ENCODE assay signal across 9 cellular contexts in the genomic region with DNA sequence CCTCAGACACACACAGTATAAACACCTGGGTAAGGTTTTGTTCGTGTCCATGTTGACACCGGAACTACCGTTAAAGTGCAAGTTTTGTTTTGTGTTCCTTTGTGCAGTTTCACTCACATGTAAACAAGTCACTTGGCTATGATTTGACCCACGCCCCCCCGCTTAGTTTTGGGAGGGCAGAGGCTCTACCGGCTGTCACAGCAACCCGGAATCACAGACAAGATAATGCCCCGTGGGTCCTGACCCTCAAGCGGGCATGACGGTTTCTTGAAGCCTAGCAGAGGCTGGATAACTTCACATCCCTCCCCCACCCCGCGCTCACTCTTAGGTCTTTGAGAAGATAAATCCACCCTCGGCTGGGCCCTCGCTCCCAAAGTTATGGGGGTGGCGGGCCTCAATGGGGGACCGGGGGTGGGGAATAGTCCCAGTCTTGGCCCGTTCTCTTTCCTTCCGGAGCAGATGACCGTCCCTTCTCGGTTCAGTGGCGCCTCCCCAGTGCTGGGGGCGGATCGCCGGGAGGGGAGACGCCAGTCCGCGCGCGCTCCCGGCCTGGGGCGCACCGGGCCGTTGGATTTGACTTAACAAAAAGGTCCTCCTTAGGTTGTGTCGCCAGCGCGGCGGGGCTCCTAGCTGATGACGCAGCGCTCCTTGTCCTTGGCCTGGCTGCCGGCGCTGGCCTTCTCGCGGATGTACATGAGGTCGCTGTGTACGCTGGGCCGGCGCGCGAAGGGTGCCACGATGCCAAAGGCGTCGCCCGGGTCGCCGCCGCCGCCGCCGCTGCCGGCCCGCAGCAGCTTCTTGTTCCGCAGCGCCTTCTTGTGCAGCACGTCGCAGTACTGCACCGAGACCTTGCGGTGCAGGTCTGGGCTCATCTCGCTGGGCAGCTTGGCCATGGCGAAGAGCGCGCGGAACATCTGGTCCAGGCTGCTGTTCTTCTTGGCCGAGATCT. TPM values are rescaled to one million over a fixed set of nuclear protein-coding genes. Genes with fewer than 3 reads are reported as not detected.
A peak's percentile ranks its signal among the peaks of the same experiment; 100 is the strongest.
DNase-seq lines count a peak whose midpoint lies in the region; ATAC-seq and TF ChIP-seq lines count a peak whose summit lies in the region.
"Had no signal": no experiment of that assay in that cellular context is flagged by ENCODE, and none has a peak within 500 bp of the region (broad histone marks: within the 10 kb centered on the region; RNA-seq: fewer than 3 reads in every experiment).

No MANE protein-coding gene starts in this region.

- no peak for ATAC-seq in lung (ENCODE audit: insufficient read depth, low FRiP score)
- no peak for ATAC-seq in GM18873 (IDR thresholded peaks at IDR 0.05; ENCODE audit: low FRiP score, unreplicated experiment)
- ATAC-seq in GM18505 (IDR thresholded peaks at IDR 0.05; ENCODE audit: unreplicated experiment), result no peak
- no peak for ATAC-seq in HG03460 (IDR thresholded peaks at IDR 0.05; ENCODE audit: unreplicated experiment)

- H3K4me3 ChIP-seq in lung (peak overlapping the region; percentile 56), suprapubic skin (peak overlapping the region; percentile 58)

- H3K27ac ChIP-seq in lung (ENCODE audit: low read depth in 1 of 2, low read length in 1 of 2), result peak overlapping the region; percentile 40 to 47
- peak overlapping the region; percentile 69 for H3K27ac ChIP-seq in suprapubic skin
- H3K27ac ChIP-seq: neutrophil had no signal

- no peak for TF ChIP-seq CTCF in lung (IDR thresholded peaks at IDR 0.05; ENCODE audit: control extremely low read depth, extremely low read depth)
- no peak for TF ChIP-seq CTCF in suprapubic skin (IDR thresholded peaks at IDR 0.05)

- H3K36me3 ChIP-seq in lung (ENCODE audit: control insufficient read depth in 2 of 2, insufficient read depth in 2 of 2, low read length in 2 of 2) (peaks cover 9 to 11% of the 10 kb centered on the region in 2 donors), suprapubic skin (peaks cover 14% of the 10 kb centered on the region)

- H3K27me3 ChIP-seq in lung (ENCODE audit: control insufficient read depth, insufficient read depth) (no peaks in the 10 kb centered on the region), suprapubic skin (no peaks in the 10 kb centered on the region)

- H3K9me3 ChIP-seq in lung (ENCODE audit: control insufficient read depth in 2 of 2, insufficient read depth in 1 of 2, low read length in 1 of 2) (no peaks in the 10 kb centered on the region), suprapubic skin (no peaks in the 10 kb centered on the region)
- H3K9me3 ChIP-seq: neutrophil had no signal

- no peak for TF ChIP-seq POLR2A in suprapubic skin (IDR thresholded peaks at IDR 0.05)
- no peak for TF ChIP-seq POLR2A in GM18505 (IDR thresholded peaks at IDR 0.05; ENCODE audit: borderline replicate concordance, extremely low read depth, insufficient read depth, insufficient read length)

- H3K4me1 ChIP-seq in lung (ENCODE audit: control insufficient read depth in 2 of 2, insufficient read depth in 2 of 2, low read length in 2 of 2), result peaks cover 0 to 5% of the 10 kb centered on the region in 2 donors
- H3K4me1 ChIP-seq in suprapubic skin, result peaks cover 48% of the 10 kb centered on the region

- TF ChIP-seq EP300 in suprapubic skin (IDR thresholded peaks at IDR 0.05), result no peak

- 11 to 16% methylated on average over 73 of the region's 73 CpGs for WGBS in lung, 2 donors
- whole genome bisulfite sequencing in suprapubic skin, result 29% methylated on average over 17 of the region's 73 CpGs

- DNase-seq in DMS79 (lab: John Stamatoyannopoulos, UW), result peak; percentile 12
- DNase-seq in SHP77 (lab: John Stamatoyannopoulos, UW), result peak; percentile 77 to 84
- peak; percentile 82 for DNase-seq in ecto neural progenitor cell (ENCODE audit: low spot score)
- peak; percentile 44 for DNase-seq in lung (ENCODE audit: low spot score)
- DNase-seq in suprapubic skin (ENCODE audit: low spot score in 2 of 2), result peak; percentile 80 to 86

RNA-seq across cellular contexts. Expression of a gene that starts 1.4 kb away (rescaled TPM):
- 10 to 100 TPM in 1 of 2 donors, 1 to 10 TPM in 1; 3.8 to 11.4 TPM for total RNA-seq in lung
- polyA plus RNA-seq in lung, result 10 to 100 TPM; 13.5 to 53.8 TPM
- 10 to 100 TPM; 11.7 to 31.1 (median 21.5) TPM for total RNA-seq in suprapubic skin

RNA-seq across cellular contexts. Expression of a gene that starts 18.0 kb away (rescaled TPM):
- 10 to 100 TPM; 14.2 to 15.4 TPM for total RNA-seq in lung
- 10 to 100 TPM; 10.8 to 12.4 TPM for polyA plus RNA-seq in lung
- 10 to 100 TPM; 14.6 to 22.6 (median 17.4) TPM for total RNA-seq in suprapubic skin

Comparison
In these comparisons a context has a peak if more than half of its experiments do, and no peak if none do; other contexts are left out.
1. DNase-seq: peak in every context shown above with its lines; median percentile 83 in suprapubic skin; 82 in ecto neural progenitor cell; 80 in SHP77; 44 in lung; 12 in DMS79.